ENCODE assay signal across 29 cellular contexts in the genomic region with DNA sequence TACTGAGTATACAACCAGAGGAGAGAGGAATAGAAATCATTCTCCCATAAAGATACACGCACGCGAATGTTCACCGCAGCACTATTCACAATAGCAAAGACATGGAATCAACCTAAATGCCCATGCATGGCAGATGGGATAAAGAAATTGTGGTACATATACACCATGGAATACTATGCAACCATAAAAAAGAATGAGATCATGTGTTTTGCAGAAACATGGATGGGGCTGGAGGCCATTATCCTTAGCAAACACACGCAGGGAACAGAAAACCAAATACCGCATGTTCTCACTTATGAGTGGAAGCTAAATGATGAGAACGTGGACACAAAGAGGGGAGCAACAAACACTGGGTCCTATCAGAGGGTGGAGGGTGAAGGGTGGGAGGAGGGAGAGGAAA.
"Had no signal": no experiment of that assay in that cellular context is flagged by ENCODE, and none has a peak within 500 bp of the region (broad histone marks: within the 10 kb centered on the region; RNA-seq: fewer than 3 reads in every experiment).

No MANE protein-coding gene starts in this region.

- H3K36me3 ChIP-seq: adrenal gland, breast epithelium had no signal

- H3K4me3 ChIP-seq: adrenal gland, body of pancreas, breast epithelium, SJSA1 had no signal

- H3K27ac Mint-ChIP-seq: activated CD8-positive, alpha-beta T cell treated with anti-CD3 and anti-CD28 coated beads, Interleukin-2, amount 10 ng/mL, durations not matched to agents 7 days and 5 days; activated naive CD4-positive, alpha-beta T cell treated with anti-CD3 and anti-CD28 coated beads for 36 hours; activated naive CD4-positive, alpha-beta T cell treated with anti-CD3 and anti-CD28 coated beads, Interleukin-2, amount 50 U/mL, for 72 hours; activated T-cell treated with anti-CD3 and anti-CD28 coated beads, Interleukin-2, amount 50 U/mL, for 24 hours; activated T-helper 2 cell treated with anti-CD3 and anti-CD28 coated beads, Interferon-gamma antibody, Interleukin-2, Interleukin-4, amounts not matched to agents 10 μg/mL and 5 μg/mL and 100 μg/mL, durations not matched to agents 14 hours and 24 hours and 36 hours had no signal

- H3K9me3 Mint-ChIP-seq: activated naive CD4-positive, alpha-beta T cell treated with anti-CD3 and anti-CD28 coated beads for 36 hours; activated naive CD4-positive, alpha-beta T cell treated with anti-CD3 and anti-CD28 coated beads, Interleukin-2, amount 50 U/mL, for 72 hours; activated T-helper 2 cell treated with anti-CD3 and anti-CD28 coated beads, Interferon-gamma antibody, Interleukin-2, Interleukin-4, amounts not matched to agents 10 μg/mL and 5 μg/mL and 100 μg/mL, durations not matched to agents 14 hours and 24 hours and 36 hours had no signal

- ATAC-seq: activated CD8-positive, alpha-beta T cell treated with anti-CD3 and anti-CD28 coated beads, Interleukin-2, amount 10 ng/mL, durations not matched to agents 7 days and 5 days; activated naive CD4-positive, alpha-beta T cell treated with anti-CD3 and anti-CD28 coated beads, Interleukin-2, amount 50 U/mL, for 72 hours; body of pancreas; Panc1 had no signal

- H3K27ac ChIP-seq: KMS-11, VCaP had no signal

- H3K4me1 ChIP-seq: breast epithelium had no signal

- H3K4me3 Mint-ChIP-seq: activated CD8-positive, alpha-beta T cell treated with anti-CD3 and anti-CD28 coated beads, Interleukin-2, amount 10 ng/mL, durations not matched to agents 7 days and 5 days; activated naive CD4-positive, alpha-beta T cell treated with anti-CD3 and anti-CD28 coated beads for 36 hours; activated T-cell treated with anti-CD3 and anti-CD28 coated beads, Interleukin-2, amount 50 U/mL, for 24 hours had no signal

- H3K4me2 ChIP-seq: KMS-11 had no signal

- H3K9me3 ChIP-seq: adrenal gland, body of pancreas, breast epithelium had no signal

- DNase-seq: activated CD4-positive, alpha-beta T cell treated with anti-CD3 and anti-CD28 coated beads for 1 hour; activated CD4-positive, alpha-beta T cell treated with anti-CD3 and anti-CD28 coated beads for 48 hours; activated CD4-positive, CD25-positive, alpha-beta regulatory T cell; activated CD8-positive, alpha-beta T cell treated with anti-CD3 and anti-CD28 coated beads, Interleukin-2, amount 10 ng/mL, durations not matched to agents 7 days and 5 days; activated gamma-delta T cell; activated naive CD4-positive, alpha-beta T cell treated with anti-CD3 and anti-CD28 coated beads for 36 hours; activated T-cell treated with anti-CD3 and anti-CD28 coated beads, Interleukin-2, amount 50 U/mL, for 24 hours; body of pancreas; MM.1S; MV-4-11; NCI-H1092; NCI-H1436 treated with DMSO at 0.1 percent for 48 hours; NCI-H1694 treated with DMSO at 0.1 percent for 48 hours; NCI-H2029; NCI-H345; NCI-H524 treated with DMSO at 0.1 percent for 48 hours; SHP77; SW 1271; T-helper 1 cell; T-helper 2 cell; T-helper 9 cell had no signal

- H3K27me3 ChIP-seq: adrenal gland, body of pancreas, breast epithelium, SJSA1 had no signal

- H3K9ac ChIP-seq: KMS-11 had no signal
